Comparison of ENCODE assay signal across 15 cellular contexts in the genomic region with DNA sequence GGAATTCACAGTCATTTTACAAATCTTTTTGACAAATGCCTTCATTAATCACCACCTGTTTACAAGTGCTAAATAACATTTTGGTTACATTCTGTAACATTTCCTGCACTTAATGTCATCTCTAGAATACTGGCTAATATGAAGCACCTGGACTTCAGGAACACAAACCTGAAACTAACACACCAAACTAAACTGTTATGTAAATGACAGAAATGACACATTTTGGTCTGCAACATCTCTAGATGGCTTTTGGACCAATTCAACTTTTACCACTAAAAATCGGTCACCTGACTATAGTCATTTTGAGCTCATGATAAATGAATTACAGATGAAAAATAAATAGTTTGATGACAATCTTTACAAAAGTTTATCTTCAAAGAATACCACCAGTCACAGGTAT.
DNase-seq lines count a peak whose midpoint lies in the region; ATAC-seq, FAIRE-seq and TF ChIP-seq lines count a peak whose summit lies in the region.
"Had no signal": no experiment of that assay in that cellular context is flagged by ENCODE, and none has a peak within 500 bp of the region (broad histone marks: within the 10 kb centered on the region; RNA-seq: fewer than 3 reads in every experiment).

No MANE protein-coding gene starts in this region.

- no peaks in the 10 kb centered on the region for H3K27me3 ChIP-seq in GM06990 (replicated peaks; ENCODE audit: control insufficient read depth, insufficient read depth, low read length)
- H3K27me3 ChIP-seq: hepatocyte, SJCRH30 had no signal

- ATAC-seq in GM21786 (IDR thresholded peaks at IDR 0.05; ENCODE audit: unreplicated experiment), result peak; percentile 77
- ATAC-seq in HG03095 (IDR thresholded peaks at IDR 0.05; ENCODE audit: unreplicated experiment), result peak; percentile 60
- no peak for ATAC-seq in HG03159 (IDR thresholded peaks at IDR 0.05; ENCODE audit: unreplicated experiment)
- ATAC-seq: CD8-positive, alpha-beta T cell; naive thymus-derived CD8-positive, alpha-beta T cell had no signal

- H3K4me3 ChIP-seq in GM06990 (replicated peaks; ENCODE audit: low read depth, low read length), result no peak overlapping the region
- H3K4me3 ChIP-seq: hepatocyte, prostate gland, SJCRH30 had no signal

- FAIRE-seq in GM19239 (lab: Jason Lieb, UNC), result peak; percentile 87
- FAIRE-seq: TTC549 had no signal

- H3K36me3 ChIP-seq in GM06990 (ENCODE audit: control insufficient read depth, insufficient read depth, low read length), result no peaks in the 10 kb centered on the region
- H3K36me3 ChIP-seq: prostate gland had no signal

- DNase-seq in GM06990 (ENCODE audit: extremely low read depth, insufficient read length) (peak; percentile 24), GM19239 (ENCODE audit: insufficient read length, low spot score) (no peak), T1000 (lab: John Stamatoyannopoulos, UW) (no peak), G401 (ENCODE audit: low spot score) (no peak), erythroblast (lab: John Stamatoyannopoulos, UW) (no peak)
- DNase-seq: CD8-positive, alpha-beta T cell; MV-4-11; naive thymus-derived CD8-positive, alpha-beta T cell; SJCRH30 had no signal

- in situ Hi-C loops in G401 (cut with HindIII; ENCODE audit: low sequenced_read_pairs), result no loop called here

- TF ChIP-seq POLR2A in erythroblast (IDR thresholded peaks at IDR 0.05; ENCODE audit: low read length), result no peak

- no peak for TF ChIP-seq CTCF in GM06990 (IDR thresholded peaks at IDR 0.05; ENCODE audit: insufficient read depth, low read length, poor library complexity, severe bottlenecking)
